ENCODE assay signal across 24 cellular contexts in genomic region chr12:94641283-94641682, GRCh38. TPM values are rescaled to one million over a fixed set of nuclear protein-coding genes. Genes with fewer than 3 reads are reported as not detected.
DNase-seq lines count a peak whose midpoint lies in the region; TF ChIP-seq lines count a peak whose summit lies in the region.
"Had no signal": no experiment of that assay in that cellular context is flagged by ENCODE, and none has a peak within 500 bp of the region (broad histone marks: within the 10 kb centered on the region; RNA-seq: fewer than 3 reads in every experiment).

No MANE protein-coding gene starts in this region.

- peak overlapping the region; percentile 83; the same call in 1 of the 2 replicates for H3K27ac ChIP-seq in MM.1S (ENCODE audit: low read length)
- no peak overlapping the region for H3K27ac ChIP-seq in endodermal cell (ENCODE audit: low read depth, low read length)
- H3K27ac ChIP-seq: adrenal gland, colonic mucosa, gastroesophageal sphincter, testis, vagina had no signal

- H3K79me2 ChIP-seq in MM.1S (ENCODE audit: low read length), result peaks cover 68% of the 10 kb centered on the region

- peak overlapping the region; percentile 24; the same call in 1 of the 2 replicates for H3K4me2 ChIP-seq in MM.1S (ENCODE audit: low read depth, low read length)

- H3K9ac ChIP-seq in MM.1S (ENCODE audit: low read length) (no peak overlapping the region), endodermal cell (ENCODE audit: extremely low read depth, low read length, poor library complexity, severe bottlenecking) (no peak overlapping the region)

- peaks cover 13 to 20% (median 16%) of the 10 kb centered on the region in 3 donors for H3K27me3 Mint-ChIP-seq in CD14-positive monocyte (ENCODE audit: low read depth in 3 of 3)
- H3K27me3 Mint-ChIP-seq in endodermal cell (ENCODE audit: insufficient read depth), result peaks cover 9% of the 10 kb centered on the region
- H3K27me3 Mint-ChIP-seq in nephron (ENCODE audit: low read depth), result no peaks in the 10 kb centered on the region
- H3K27me3 Mint-ChIP-seq in type B pancreatic cell, result no peaks in the 10 kb centered on the region
- H3K27me3 Mint-ChIP-seq: effector memory CD8-positive, alpha-beta T cell; memory B cell had no signal

- H3K36me3 ChIP-seq in MM.1S (replicated peaks; ENCODE audit: insufficient read depth, low read length) (no peaks in the 10 kb centered on the region), endodermal cell (ENCODE audit: control insufficient read depth, insufficient read depth, low read length) (no peaks in the 10 kb centered on the region)
- H3K36me3 ChIP-seq: adrenal gland, colonic mucosa, MG63, vagina had no signal

- no peak for DNase-seq in CD14-positive monocyte (ENCODE audit: low spot score)
- no peak for DNase-seq in MM.1S
- no peak for DNase-seq in endodermal cell
- no peak for DNase-seq in activated CD8-positive, alpha-beta memory T cell treated with anti-CD3 and anti-CD28 coated beads, Interleukin-2, amount 50 U/mL, for 4 hours
- DNase-seq in SHP77 (lab: John Stamatoyannopoulos, UW), result no peak
- DNase-seq in NCI-H446 treated with DMSO at 0.1 percent for 48 hours (lab: John Stamatoyannopoulos, UW), result no peak
- DNase-seq in type B pancreatic cell (ENCODE audit: extremely low spot score, unreplicated experiment), result no peak
- DNase-seq: activated gamma-delta T cell treated with Interleukin-2 at 50 U/mL for 16 hours; activated T-cell treated with anti-CD3 and anti-CD28 coated beads, Interleukin-2, amount 50 U/mL, for 1 hour; colonic mucosa; effector memory CD8-positive, alpha-beta T cell; MG63; NCI-H1436; NCI-H82; retina; SHP77 treated with DMSO at 0.1 percent for 48 hours; stimulated activated naive CD4-positive, alpha-beta T cell; testis had no signal

- no peaks in the 10 kb centered on the region for H3K9me2 ChIP-seq in MM.1S (replicated peaks; ENCODE audit: insufficient read depth, low read length)

- H3K9me3 Mint-ChIP-seq in CD14-positive monocyte, result peaks cover 0 to 3% (median 0%) of the 10 kb centered on the region in 7 donors
- H3K9me3 Mint-ChIP-seq in endodermal cell, result no peaks in the 10 kb centered on the region
- H3K9me3 Mint-ChIP-seq in nephron, result no peaks in the 10 kb centered on the region
- no peaks in the 10 kb centered on the region for H3K9me3 Mint-ChIP-seq in type B pancreatic cell
- H3K9me3 Mint-ChIP-seq: effector memory CD8-positive, alpha-beta T cell; memory B cell had no signal

- H3K9me3 ChIP-seq in MM.1S (replicated peaks; ENCODE audit: insufficient read depth, low read length) (no peaks in the 10 kb centered on the region), endodermal cell (ENCODE audit: control insufficient read depth, low read length) (no peaks in the 10 kb centered on the region)
- H3K9me3 ChIP-seq: adrenal gland, colonic mucosa, gastroesophageal sphincter, MG63, testis, vagina had no signal

- no peak overlapping the region for H3K4me3 ChIP-seq in MM.1S (ENCODE audit: low read length)
- no peak overlapping the region for H3K4me3 ChIP-seq in endodermal cell (ENCODE audit: low read length)
- H3K4me3 ChIP-seq: adrenal gland, colonic mucosa, gastroesophageal sphincter, MG63, testis, vagina had no signal

- intact Hi-C loops in CD14-positive monocyte (cut with micrococcal nuclease), result loop anchor here (5.0 to 10.0 kb wide), 4 partner anchors 36 to 466 kb away; no protein-coding TSS in a partner anchor

- no peaks in the 10 kb centered on the region for H4K20me1 ChIP-seq in MM.1S (ENCODE audit: insufficient read depth, low read length)

- H2AFZ ChIP-seq in MM.1S (ENCODE audit: low read length), result no peak overlapping the region

- H3F3A ChIP-seq in MM.1S (ENCODE audit: insufficient read depth, low read length), result peaks cover 28% of the 10 kb centered on the region

- WGBS in endodermal cell (ENCODE audit: insufficient coverage in 1 of 2, insufficient read length in 1 of 2), 2 experiments, result 94 to 96% methylated on average over 7 of the region's 7 CpGs

- H3K4me1 ChIP-seq in MM.1S (ENCODE audit: low read length) (peaks cover 56% of the 10 kb centered on the region), endodermal cell (ENCODE audit: control insufficient read depth, insufficient read depth, low read length) (no peaks in the 10 kb centered on the region)
- H3K4me1 ChIP-seq: colonic mucosa, testis had no signal

- TF ChIP-seq CTCF in CD14-positive monocyte (IDR thresholded peaks at IDR 0.05) (no peak), MM.1S (IDR thresholded peaks at IDR 0.05; ENCODE audit: low read length) (no peak), endodermal cell (conservative IDR thresholded peaks at IDR 0.05) (peak; percentile 31), nephron (IDR thresholded peaks at IDR 0.05; ENCODE audit: unreplicated experiment in 3 of 3) (peak in 1 of 3 experiments; percentile 7), type B pancreatic cell (conservative IDR thresholded peaks at IDR 0.05) (no peak)

- H3K27ac Mint-ChIP-seq in CD14-positive monocyte, result peak overlapping the region; percentile 93 to 98 (median 98)
- H3K27ac Mint-ChIP-seq in endodermal cell, result no peak overlapping the region
- peak overlapping the region; percentile 61 to 85 (median 77) for H3K27ac Mint-ChIP-seq in nephron
- no peak overlapping the region for H3K27ac Mint-ChIP-seq in type B pancreatic cell
- H3K27ac Mint-ChIP-seq: activated CD8-positive, alpha-beta T cell treated with anti-CD3 and anti-CD28 coated beads, Interleukin-2, amount 10 ng/mL, durations not matched to agents 7 days and 5 days had no signal

- H3K27me3 ChIP-seq in MM.1S (replicated peaks; ENCODE audit: insufficient read depth, low read length) (no peaks in the 10 kb centered on the region), endodermal cell (ENCODE audit: control insufficient read depth, insufficient read depth, low read length, poor library complexity, severe bottlenecking) (no peaks in the 10 kb centered on the region)
- H3K27me3 ChIP-seq: adrenal gland, colonic mucosa, gastroesophageal sphincter, MG63, testis, vagina had no signal

- peaks cover 67% of the 10 kb centered on the region for H3K4me1 Mint-ChIP-seq in CD14-positive monocyte
- peaks cover 4% of the 10 kb centered on the region for H3K4me1 Mint-ChIP-seq in endodermal cell
- H3K4me1 Mint-ChIP-seq in nephron, result peaks cover 64% of the 10 kb centered on the region
- peaks cover 13% of the 10 kb centered on the region for H3K4me1 Mint-ChIP-seq in type B pancreatic cell (ENCODE audit: unreplicated experiment)

- H3K36me3 Mint-ChIP-seq in CD14-positive monocyte (peaks cover 9 to 32% of the 10 kb centered on the region in 2 donors), endodermal cell (ENCODE audit: low read depth) (no peaks in the 10 kb centered on the region), nephron (ENCODE audit: low read depth) (peaks cover 18% of the 10 kb centered on the region), type B pancreatic cell (no peaks in the 10 kb centered on the region)

- H3K4me3 Mint-ChIP-seq in CD14-positive monocyte (peak overlapping the region in 1 of 2 donors; percentile 39), endodermal cell (no peak overlapping the region), nephron (no peak overlapping the region), type B pancreatic cell (no peak overlapping the region)
- H3K4me3 Mint-ChIP-seq: activated CD8-positive, alpha-beta T cell treated with anti-CD3 and anti-CD28 coated beads, Interleukin-2, amount 10 ng/mL, durations not matched to agents 7 days and 5 days; memory B cell had no signal

RNA-seq across cellular contexts. Expression of gene TMCC3, which starts 9.1 kb away (rescaled TPM):
- polyA plus RNA-seq in CD14-positive monocyte, result 10 to 100 TPM in 1 of 2 donors, 1 to 10 TPM in 1; 7.1 to 14.7 TPM
- 1 to 10 TPM; 2.5 to 4.2 TPM for total RNA-seq in endodermal cell
- polyA plus RNA-seq in endodermal cell (2013, experiment 1 of 2), result 2.8 TPM
- 3.2 TPM for polyA plus RNA-seq in endodermal cell (2013, experiment 2 of 2)
- total RNA-seq in type B pancreatic cell (ENCODE audit: low replicate concordance), result 14.1 and 18.2 TPM in 2 replicates

Comparison
In these comparisons a context has a peak if more than half of its experiments do, and no peak if none do; other contexts are left out.
1. H3K27ac Mint-ChIP-seq: peak in CD14-positive monocyte (7 of 7) and nephron (3 of 3); none in endodermal cell (single experiment) and type B pancreatic cell (single experiment).